In genomic region chr1:207393610-207394009, GRCh38 we compare ENCODE assay signal across 14 cellular contexts.
DNase-seq lines count a peak whose midpoint lies in the region; ATAC-seq lines count a peak whose summit lies in the region.
"Had no signal": no experiment of that assay in that cellular context is flagged by ENCODE, and none has a peak within 500 bp of the region (broad histone marks: within the 10 kb centered on the region; RNA-seq: fewer than 3 reads in every experiment).

No MANE protein-coding gene starts in this region.

- no peak overlapping the region for H3K4me3 Mint-ChIP-seq in naive thymus-derived CD4-positive, alpha-beta T cell
- H3K4me3 Mint-ChIP-seq: naive B cell had no signal

- H3K27ac ChIP-seq in naive thymus-derived CD4-positive, alpha-beta T cell (ENCODE audit: low read depth, low read length) = no peak overlapping the region
- H3K27ac ChIP-seq: thyroid gland had no signal

- peak; percentile 38 for DNase-seq in AG20443 (ENCODE audit: low spot score)
- peak; percentile 97 for DNase-seq in LHCN-M2 (ENCODE audit: low read depth)
- DNase-seq in brain pericyte (ENCODE audit: low read depth, low spot score) = peak; percentile 38
- peak; percentile 81 for DNase-seq in myocyte (ENCODE audit: low read depth)
- DNase-seq in naive thymus-derived CD4-positive, alpha-beta T cell = no peak
- DNase-seq: central memory CD4-positive, alpha-beta T cell; DND-41; hypothalamus; naive B cell; SHP77; thyroid gland had no signal

- H3K4me1 Mint-ChIP-seq in naive thymus-derived CD4-positive, alpha-beta T cell = peaks cover 0 to 8% (median 0%) of the 10 kb centered on the region in 7 donors

- intact Hi-C loops in naive thymus-derived CD4-positive, alpha-beta T cell (cut with micrococcal nuclease) = no loop called here

- H3K4me1 ChIP-seq in naive thymus-derived CD4-positive, alpha-beta T cell (ENCODE audit: control insufficient read depth in 2 of 2, insufficient read depth in 2 of 2, low read length in 2 of 2) = no peaks in the 10 kb centered on the region
- H3K4me1 ChIP-seq: thyroid gland had no signal

- H3K27ac Mint-ChIP-seq in naive thymus-derived CD4-positive, alpha-beta T cell = no peak overlapping the region
- H3K27ac Mint-ChIP-seq: naive B cell had no signal

- POLR2A ChIA-PET in naive thymus-derived CD4-positive, alpha-beta T cell (lab: Charles Lee) = no interaction called here

- no peaks in the 10 kb centered on the region for H3K27me3 ChIP-seq in naive thymus-derived CD4-positive, alpha-beta T cell (ENCODE audit: control insufficient read depth in 2 of 2, insufficient read depth in 2 of 2, low read length in 2 of 2)
- H3K27me3 ChIP-seq: thyroid gland had no signal

- ATAC-seq in HG02642 (IDR thresholded peaks at IDR 0.05; ENCODE audit: poor library complexity, unreplicated experiment) = no peak
- ATAC-seq in HG02973 (IDR thresholded peaks at IDR 0.05; ENCODE audit: unreplicated experiment) = no peak
- no peak for ATAC-seq in HG02763 (IDR thresholded peaks at IDR 0.05; ENCODE audit: unreplicated experiment)
- no peak for ATAC-seq in naive thymus-derived CD4-positive, alpha-beta T cell

- H3K9me3 ChIP-seq in naive thymus-derived CD4-positive, alpha-beta T cell (ENCODE audit: control insufficient read depth in 2 of 3, low read length in 3 of 3) = no peaks in the 10 kb centered on the region
- H3K9me3 ChIP-seq: thyroid gland had no signal

- CTCF ChIA-PET in naive thymus-derived CD4-positive, alpha-beta T cell (lab: Charles Lee) = interaction anchor here (0.7 to 2.0 kb wide), 2 partner anchors 11 to 14 kb away, joined by 3 to 9 read pairs; no protein-coding TSS in a partner anchor

- H3K36me3 Mint-ChIP-seq in naive thymus-derived CD4-positive, alpha-beta T cell = peaks cover 0 to 7% (median 0%) of the 10 kb centered on the region in 5 donors
- H3K36me3 Mint-ChIP-seq: naive B cell had no signal

- peaks cover 0 to 2% (median 0%) of the 10 kb centered on the region in 5 donors for H3K27me3 Mint-ChIP-seq in naive thymus-derived CD4-positive, alpha-beta T cell
- H3K27me3 Mint-ChIP-seq: naive B cell had no signal

- H3K4me3 ChIP-seq in naive thymus-derived CD4-positive, alpha-beta T cell (ENCODE audit: low read length) = no peak overlapping the region
- H3K4me3 ChIP-seq: thyroid gland had no signal

- H3K9me3 Mint-ChIP-seq in naive thymus-derived CD4-positive, alpha-beta T cell = peaks cover 0 to 4% (median 2%) of the 10 kb centered on the region in 11 donors

- H3K36me3 ChIP-seq in naive thymus-derived CD4-positive, alpha-beta T cell (ENCODE audit: control insufficient read depth in 2 of 3, insufficient read depth in 3 of 3, low read length in 3 of 3) = no peaks in the 10 kb centered on the region
- H3K36me3 ChIP-seq: thyroid gland had no signal

Comparison
In these comparisons a context has a peak if more than half of its experiments do, and no peak if none do; other contexts are left out.
1. DNase-seq: peak in AG20443 (single experiment), LHCN-M2 (single experiment), brain pericyte (single experiment) and myocyte (single experiment); none in naive thymus-derived CD4-positive, alpha-beta T cell (0 of 9).